In genomic region chr5:96209829-96210228, GRCh38 we compare ENCODE assay signal across 16 cellular contexts.
DNase-seq lines count a peak whose midpoint lies in the region; FAIRE-seq and TF ChIP-seq lines count a peak whose summit lies in the region.
"Had no signal": no experiment of that assay in that cellular context is flagged by ENCODE, and none has a peak within 500 bp of the region (broad histone marks: within the 10 kb centered on the region; RNA-seq: fewer than 3 reads in every experiment).

No MANE protein-coding gene starts in this region.

- H3K4me3 ChIP-seq in fibroblast of mammary gland (ENCODE audit: control insufficient read depth, low read depth, low read length), result no peak overlapping the region
- H3K4me3 ChIP-seq in skeletal muscle satellite cell (ENCODE audit: low read length), result no peak overlapping the region
- H3K4me3 ChIP-seq in HAP-1, result no peak overlapping the region
- H3K4me3 ChIP-seq: BLaER1 treated with 17β-estradiol and CSF1 and Interleukin-3, amounts not matched to agents 10 nM and 100 nM; lower lobe of right lung; PC-9 had no signal

- peak overlapping the region; percentile 25 for H3K4me2 ChIP-seq in skeletal muscle satellite cell (ENCODE audit: low read length)
- H3K4me2 ChIP-seq: BLaER1 treated with 17β-estradiol and CSF1 and Interleukin-3, amounts not matched to agents 10 nM and 100 nM; PC-9 had no signal

- H3K9ac ChIP-seq in skeletal muscle satellite cell (ENCODE audit: low read depth, low read length), result no peak overlapping the region
- H3K9ac ChIP-seq: BLaER1 treated with 17β-estradiol and CSF1 and Interleukin-3, amounts not matched to agents 10 nM and 100 nM had no signal

- TF ChIP-seq POLR2A in H54 (IDR thresholded peaks at IDR 0.05; ENCODE audit: low read depth, low read length), result no peak
- TF ChIP-seq POLR2A in GM12891 (IDR thresholded peaks at IDR 0.05; ENCODE audit: low read depth, low read length), result no peak

- no peaks in the 10 kb centered on the region for H3K27me3 ChIP-seq in skeletal muscle satellite cell (ENCODE audit: control insufficient read depth, insufficient read depth, low read length)
- no peaks in the 10 kb centered on the region for H3K27me3 ChIP-seq in HAP-1 (ENCODE audit: low read depth)
- H3K27me3 ChIP-seq: BLaER1 treated with 17β-estradiol and CSF1 and Interleukin-3, amounts not matched to agents 10 nM and 100 nM had no signal

- H3K4me1 ChIP-seq in skeletal muscle satellite cell (ENCODE audit: control insufficient read depth, insufficient read depth, low read length) (peaks cover 9% of the 10 kb centered on the region), HAP-1 (peaks cover 7% of the 10 kb centered on the region; the same call in 1 of the 2 replicates)
- H3K4me1 ChIP-seq: lower lobe of right lung had no signal

- TF ChIP-seq CTCF in fibroblast of mammary gland (conservative IDR thresholded peaks at IDR 0.05; ENCODE audit: control insufficient read depth, insufficient read depth, low read depth, low read length), result no peak

- in situ Hi-C loops in HAP-1 (cut with MboI; ENCODE audit: low sequenced_read_pairs), result no loop called here

- H3K9me3 ChIP-seq in skeletal muscle satellite cell (replicated peaks; ENCODE audit: low read length) (peaks cover 5% of the 10 kb centered on the region), HAP-1 (no peaks in the 10 kb centered on the region)

- H3K36me3 ChIP-seq in skeletal muscle satellite cell (ENCODE audit: insufficient read depth, low read length) (no peaks in the 10 kb centered on the region), HAP-1 (replicated peaks) (no peaks in the 10 kb centered on the region)
- H3K36me3 ChIP-seq: BLaER1 treated with 17β-estradiol and CSF1 and Interleukin-3, amounts not matched to agents 10 nM and 100 nM; lower lobe of right lung had no signal

- FAIRE-seq in H54 (lab: Jason Lieb, UNC), result peak; percentile 93
- no peak for FAIRE-seq in GM12891 (lab: Jason Lieb, UNC)

- DNase-seq in H54 (ENCODE audit: insufficient read length, low spot score) (no peak), amniotic epithelial cell (ENCODE audit: low read depth) (peak; percentile 74), fibroblast of mammary gland (ENCODE audit: low read depth) (peak; percentile 87), GM12891 (ENCODE audit: insufficient read length, low spot score) (no peak), HAP-1 (ENCODE audit: low spot score in 2 of 2) (no peak), DMS 273 (lab: John Stamatoyannopoulos, UW; ENCODE audit: unreplicated experiment) (no peak)
- DNase-seq: activated CD8-positive, alpha-beta memory T cell treated with anti-CD3 and anti-CD28 coated beads for 24 hours; activated gamma-delta T cell; lower lobe of right lung; MV-4-11; naive thymus-derived CD8-positive, alpha-beta T cell; NCI-H2107; PC-9; substantia nigra had no signal

TF ChIP-seq in GM12891, 5 proteins besides CTCF, POLR2A, EP300 and RAD21:
- TF ChIP-seq PAX5 (IDR thresholded peaks at IDR 0.05; ENCODE audit: insufficient read depth, low read length, severe bottlenecking) (no peak), SPI1 (IDR thresholded peaks at IDR 0.05; ENCODE audit: low read depth, low read length) (no peak), POLR2AphosphoS5 (IDR thresholded peaks at IDR 0.05; ENCODE audit: low read depth, low read length) (no peak), TAF1 (IDR thresholded peaks at IDR 0.05; ENCODE audit: low read depth, low read length) (no peak), POU2F2 (IDR thresholded peaks at IDR 0.05; ENCODE audit: low read depth, low read length) (no peak)

Comparison
In these comparisons a context has a peak if more than half of its experiments do, and no peak if none do; other contexts are left out.
1. DNase-seq: peak in amniotic epithelial cell (single experiment) and fibroblast of mammary gland (single experiment); none in H54 (single experiment), GM12891 (single experiment), HAP-1 (0 of 2) and DMS 273 (single experiment).